22 cellular contexts compared by ENCODE assay signal in the genomic region with DNA sequence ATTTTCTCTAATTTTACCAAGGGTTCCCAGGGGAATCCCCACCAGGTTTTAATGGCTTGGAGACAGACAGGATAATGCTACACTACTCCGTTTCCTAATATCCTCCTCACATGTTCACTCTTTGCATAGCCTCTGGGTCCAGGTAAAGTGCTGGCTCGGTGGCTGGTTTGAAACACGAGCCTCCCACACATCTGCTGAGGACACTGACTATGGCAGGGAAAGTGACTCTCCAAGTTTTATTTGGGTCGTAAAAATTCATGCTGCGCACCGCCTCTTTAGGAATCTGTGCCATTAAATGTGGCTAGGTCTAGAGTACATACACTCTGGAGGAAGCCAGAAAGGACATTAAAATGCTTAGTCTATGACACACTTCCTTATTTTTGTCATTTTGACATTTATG.
A peak's percentile ranks its signal among the peaks of the same experiment; 100 is the strongest.
DNase-seq lines count a peak whose midpoint lies in the region; ATAC-seq, FAIRE-seq and TF ChIP-seq lines count a peak whose summit lies in the region.
"Had no signal": no experiment of that assay in that cellular context is flagged by ENCODE, and none has a peak within 500 bp of the region (broad histone marks: within the 10 kb centered on the region; RNA-seq: fewer than 3 reads in every experiment).

No MANE protein-coding gene starts in this region.

- intact Hi-C loops in sigmoid colon (cut with DNase I) (no loop called here), adrenal gland (cut with DNase I) (no loop called here)
- intact Hi-C loops in naive thymus-derived CD4-positive, alpha-beta T cell (cut with micrococcal nuclease) = no loop called here

- H3K4me3 ChIP-seq in sigmoid colon = no peak overlapping the region
- H3K4me3 ChIP-seq in adrenal gland = no peak overlapping the region
- no peak overlapping the region for H3K4me3 ChIP-seq in naive thymus-derived CD4-positive, alpha-beta T cell (ENCODE audit: low read length)
- H3K4me3 ChIP-seq: esophagus squamous epithelium, K562 had no signal

- H3K27me3 ChIP-seq in sigmoid colon = no peaks in the 10 kb centered on the region
- H3K27me3 ChIP-seq in adrenal gland = no peaks in the 10 kb centered on the region
- no peaks in the 10 kb centered on the region for H3K27me3 ChIP-seq in naive thymus-derived CD4-positive, alpha-beta T cell (ENCODE audit: control insufficient read depth in 2 of 2, insufficient read depth in 2 of 2, low read length in 2 of 2)

- ATAC-seq in naive thymus-derived CD4-positive, alpha-beta T cell = no peak
- ATAC-seq: K562, T-cell had no signal

- no peak for FAIRE-seq in GM12891 (lab: Jason Lieb, UNC)
- FAIRE-seq: bronchial epithelial cell, islet of Langerhans, K562 had no signal

- H3K9me3 Mint-ChIP-seq in naive thymus-derived CD4-positive, alpha-beta T cell = peaks cover 0 to 12% (median 3%) of the 10 kb centered on the region in 11 donors

- H3K36me3 ChIP-seq in sigmoid colon = no peaks in the 10 kb centered on the region
- no peaks in the 10 kb centered on the region for H3K36me3 ChIP-seq in adrenal gland (replicated peaks in 1 of 2)
- H3K36me3 ChIP-seq in naive thymus-derived CD4-positive, alpha-beta T cell (ENCODE audit: control insufficient read depth in 2 of 3, insufficient read depth in 3 of 3, low read length in 3 of 3) = no peaks in the 10 kb centered on the region
- H3K36me3 ChIP-seq: esophagus squamous epithelium had no signal

- TF ChIP-seq POLR2A in sigmoid colon (IDR thresholded peaks at IDR 0.05) = no peak
- no peak for TF ChIP-seq POLR2A in adrenal gland (IDR thresholded peaks at IDR 0.05)
- TF ChIP-seq POLR2A in GM12891 (IDR thresholded peaks at IDR 0.05; ENCODE audit: low read depth, low read length) = no peak

- no peak for TF ChIP-seq CTCF in sigmoid colon (IDR thresholded peaks at IDR 0.05)
- no peak for TF ChIP-seq CTCF in adrenal gland (IDR thresholded peaks at IDR 0.05)

- no peaks in the 10 kb centered on the region for H3K4me1 Mint-ChIP-seq in naive thymus-derived CD4-positive, alpha-beta T cell
- H3K4me1 Mint-ChIP-seq: activated naive CD8-positive, alpha-beta T cell treated with anti-CD3 and anti-CD28 coated beads, Interleukin-2, amount 10 ng/mL, durations not matched to agents 7 days and 5 days; memory B cell; T-cell had no signal

- no peak for TF ChIP-seq EP300 in sigmoid colon (IDR thresholded peaks at IDR 0.05)

- no peaks in the 10 kb centered on the region for H3K36me3 Mint-ChIP-seq in naive thymus-derived CD4-positive, alpha-beta T cell
- H3K36me3 Mint-ChIP-seq: activated CD4-positive, alpha-beta memory T cell treated with anti-CD3 and anti-CD28 coated beads for 36 hours; activated naive CD8-positive, alpha-beta T cell treated with anti-CD3 and anti-CD28 coated beads, Interleukin-2, amount 10 ng/mL, durations not matched to agents 7 days and 5 days; memory B cell; T-cell had no signal

- CTCF ChIA-PET in naive thymus-derived CD4-positive, alpha-beta T cell (lab: Charles Lee) = no interaction called here

- POLR2A ChIA-PET in naive thymus-derived CD4-positive, alpha-beta T cell (lab: Charles Lee) = no interaction called here

- H3K27ac ChIP-seq in sigmoid colon = no peak overlapping the region
- H3K27ac ChIP-seq in adrenal gland = no peak overlapping the region
- no peak overlapping the region for H3K27ac ChIP-seq in naive thymus-derived CD4-positive, alpha-beta T cell (ENCODE audit: low read depth, low read length)
- H3K27ac ChIP-seq: esophagus squamous epithelium, VCaP had no signal

- H3K9me3 ChIP-seq in sigmoid colon (no peaks in the 10 kb centered on the region), adrenal gland (replicated peaks in 1 of 3) (no peaks in the 10 kb centered on the region)
- H3K9me3 ChIP-seq in naive thymus-derived CD4-positive, alpha-beta T cell (ENCODE audit: control insufficient read depth in 2 of 3, low read length in 3 of 3) = no peaks in the 10 kb centered on the region

- no peaks in the 10 kb centered on the region for H3K27me3 Mint-ChIP-seq in naive thymus-derived CD4-positive, alpha-beta T cell
- H3K27me3 Mint-ChIP-seq: activated CD4-positive, alpha-beta memory T cell treated with anti-CD3 and anti-CD28 coated beads for 36 hours; activated naive CD8-positive, alpha-beta T cell treated with anti-CD3 and anti-CD28 coated beads, Interleukin-2, amount 10 ng/mL, durations not matched to agents 7 days and 5 days; memory B cell; T-cell had no signal

- WGBS in sigmoid colon, 2 donors = 9 to 50% methylated on average over 6 of the region's 6 CpGs
- WGBS in adrenal gland, 4 donors = 61 to 70% (median 65%) methylated on average over 6 of the region's 6 CpGs

- peak; percentile 98 for DNase-seq in DMS79 treated with DMSO at 0.1 percent for 48 hours (lab: John Stamatoyannopoulos, UW)
- peak; percentile 17 for DNase-seq in NCI-H2029 treated with DMSO at 0.1 percent for 48 hours (lab: John Stamatoyannopoulos, UW)
- DNase-seq in SHP77 treated with DMSO at 0.1 percent for 48 hours (lab: John Stamatoyannopoulos, UW) = peak; percentile 64
- DNase-seq in sigmoid colon = peak; percentile 76
- no peak for DNase-seq in midbrain (lab: John Stamatoyannopoulos, UW)
- no peak for DNase-seq in adrenal gland
- no peak for DNase-seq in GM12891 (ENCODE audit: insufficient read length, low spot score)
- DNase-seq in naive thymus-derived CD4-positive, alpha-beta T cell = no peak
- DNase-seq: activated CD4-positive, alpha-beta memory T cell treated with anti-CD3 and anti-CD28 coated beads for 36 hours; activated naive CD8-positive, alpha-beta T cell treated with anti-CD3 and anti-CD28 coated beads, Interleukin-2, amount 10 ng/mL, durations not matched to agents 7 days and 5 days; activated T-cell treated with anti-CD3 and anti-CD28 coated beads, Interleukin-2, amount 50 U/mL, for 48 hours; esophagus squamous epithelium; head of caudate nucleus; NCI-H1092 treated with DMSO at 0.1 percent for 48 hours; NCI-H82; RPMI8226; T-cell had no signal

- no peak overlapping the region for H3K4me3 Mint-ChIP-seq in naive thymus-derived CD4-positive, alpha-beta T cell
- H3K4me3 Mint-ChIP-seq: activated CD4-positive, alpha-beta memory T cell treated with anti-CD3 and anti-CD28 coated beads for 36 hours; activated naive CD8-positive, alpha-beta T cell treated with anti-CD3 and anti-CD28 coated beads, Interleukin-2, amount 10 ng/mL, durations not matched to agents 7 days and 5 days; memory B cell; T-cell had no signal

- H3K4me1 ChIP-seq in sigmoid colon (no peaks in the 10 kb centered on the region), adrenal gland (replicated peaks in 1 of 2) (no peaks in the 10 kb centered on the region)
- H3K4me1 ChIP-seq in naive thymus-derived CD4-positive, alpha-beta T cell (ENCODE audit: control insufficient read depth in 2 of 2, insufficient read depth in 2 of 2, low read length in 2 of 2) = no peaks in the 10 kb centered on the region

- no peak overlapping the region for H3K27ac Mint-ChIP-seq in naive thymus-derived CD4-positive, alpha-beta T cell
- H3K27ac Mint-ChIP-seq: activated CD4-positive, alpha-beta memory T cell treated with anti-CD3 and anti-CD28 coated beads for 36 hours; activated naive CD8-positive, alpha-beta T cell treated with anti-CD3 and anti-CD28 coated beads, Interleukin-2, amount 10 ng/mL, durations not matched to agents 7 days and 5 days; memory B cell; T-cell had no signal

TF ChIP-seq in GM12891, 5 proteins besides CTCF, POLR2A, EP300 and RAD21:
- no peak for TF ChIP-seq SPI1 (IDR thresholded peaks at IDR 0.05; ENCODE audit: low read depth, low read length)
- TF ChIP-seq POLR2AphosphoS5 (IDR thresholded peaks at IDR 0.05; ENCODE audit: low read depth, low read length) = no peak
- TF ChIP-seq PAX5 (IDR thresholded peaks at IDR 0.05; ENCODE audit: insufficient read depth, low read length, severe bottlenecking) = no peak
- no peak for TF ChIP-seq POU2F2 (IDR thresholded peaks at IDR 0.05; ENCODE audit: low read depth, low read length)
- TF ChIP-seq TAF1 (IDR thresholded peaks at IDR 0.05; ENCODE audit: low read depth, low read length) = no peak

Comparison
In these comparisons a context has a peak if more than half of its experiments do, and no peak if none do; other contexts are left out.
1. DNase-seq: peak in DMS79 treated with DMSO at 0.1 percent for 48 hours (single experiment), NCI-H2029 treated with DMSO at 0.1 percent for 48 hours (single experiment), SHP77 treated with DMSO at 0.1 percent for 48 hours (single experiment) and sigmoid colon (single experiment); none in midbrain (single experiment), adrenal gland (0 of 7), GM12891 (single experiment) and naive thymus-derived CD4-positive, alpha-beta T cell (0 of 9).